Comparison of ENCODE assay signal across 14 cellular contexts in genomic region chr9:7216004-7216821, GRCh38.
A peak's percentile ranks its signal among the peaks of the same experiment; 100 is the strongest.
DNase-seq lines count a peak whose midpoint lies in the region; ATAC-seq, FAIRE-seq and TF ChIP-seq lines count a peak whose summit lies in the region.
"Had no signal": no experiment of that assay in that cellular context is flagged by ENCODE, and none has a peak within 500 bp of the region (broad histone marks: within the 10 kb centered on the region; RNA-seq: fewer than 3 reads in every experiment).

No MANE protein-coding gene starts in this region.

- H2AK5ac ChIP-seq in mesendoderm (ENCODE audit: low read length), result no peak overlapping the region

- H3K56ac ChIP-seq in mesendoderm (ENCODE audit: low read length), result no peak overlapping the region

- H2BK5ac ChIP-seq in mesendoderm (ENCODE audit: low read length), result no peak overlapping the region

- H2BK120ac ChIP-seq in mesendoderm (ENCODE audit: low read depth, low read length), result no peak overlapping the region

- H3K36me3 ChIP-seq in mesendoderm (ENCODE audit: control insufficient read depth, insufficient read depth, low read length) (no peaks in the 10 kb centered on the region), kidney (ENCODE audit: control insufficient read depth in 1 of 2, insufficient read depth in 2 of 2, low read length in 2 of 2) (no peaks in the 10 kb centered on the region)

- no peak for FAIRE-seq in kidney (lab: Jason Lieb, UNC)
- FAIRE-seq: G401.6, islet of Langerhans had no signal

- no peak overlapping the region for H3K18ac ChIP-seq in mesendoderm (ENCODE audit: low read length)

- no peak overlapping the region for H4K5ac ChIP-seq in mesendoderm (ENCODE audit: low read length)

- H3K9me3 Mint-ChIP-seq in CD14-positive monocyte, result peaks cover 6 to 30% (median 19%) of the 10 kb centered on the region in 7 donors
- peaks cover 33% of the 10 kb centered on the region for H3K9me3 Mint-ChIP-seq in activated T-helper 2 cell treated with anti-CD3 and anti-CD28 coated beads, Interferon-gamma antibody, Interleukin-2, Interleukin-4, amounts not matched to agents 10 μg/mL and 5 μg/mL and 100 μg/mL, durations not matched to agents 14 hours and 24 hours and 36 hours

- DNase-seq in CD14-positive monocyte (ENCODE audit: low spot score) (peak; percentile 66), LHCN-M2 (ENCODE audit: low read depth) (peak; percentile 59), mesendoderm (peak; percentile 21), head of caudate nucleus (no peak), kidney (no peak), NCI-H774 (lab: John Stamatoyannopoulos, UW) (no peak)
- peak; percentile 47 for DNase-seq in activated T-helper 2 cell treated with anti-CD3 and anti-CD28 coated beads, Interferon-gamma antibody, Interleukin-2, Interleukin-4, amounts not matched to agents 10 μg/mL and 5 μg/mL and 100 μg/mL, durations not matched to agents 14 hours and 24 hours and 36 hours (ENCODE audit: low spot score)
- DNase-seq: activated CD4-positive, CD25-positive, alpha-beta regulatory T cell; NCI-H1048 had no signal

- WGBS in mesendoderm (ENCODE audit: extremely low coverage, insufficient coverage, low lambda C conversion rate), result no CpG with 5 or more reads among the region's 7 CpGs

- H3K27me3 Mint-ChIP-seq in CD14-positive monocyte (ENCODE audit: low read depth in 3 of 3), result peaks cover 26 to 65% (median 43%) of the 10 kb centered on the region in 3 donors
- H3K27me3 Mint-ChIP-seq in activated T-helper 2 cell treated with anti-CD3 and anti-CD28 coated beads, Interferon-gamma antibody, Interleukin-2, Interleukin-4, amounts not matched to agents 10 μg/mL and 5 μg/mL and 100 μg/mL, durations not matched to agents 14 hours and 24 hours and 36 hours (ENCODE audit: low read depth), result peaks cover 20% of the 10 kb centered on the region

- H3K4me2 ChIP-seq in mesendoderm (ENCODE audit: low read length), result no peak overlapping the region

- no peak overlapping the region for H3K4me3 ChIP-seq in mesendoderm (ENCODE audit: low read length)
- H3K4me3 ChIP-seq in kidney (ENCODE audit: low read length in 2 of 2), result no peak overlapping the region

- no peaks in the 10 kb centered on the region for H3K79me1 ChIP-seq in mesendoderm (ENCODE audit: low read length)

- ATAC-seq in GM19452 (IDR thresholded peaks at IDR 0.05; ENCODE audit: unreplicated experiment), result no peak
- ATAC-seq: Panc1; stimulated activated memory B cell treated with anti-CD40 and anti-IgM and Interleukin-4, amounts not matched to agents 10 μg/mL and 1 μg/mL and 100 μg/mL, for 72 hours had no signal

- no peaks in the 10 kb centered on the region for H3K36me3 Mint-ChIP-seq in CD14-positive monocyte
- peaks cover 11% of the 10 kb centered on the region for H3K36me3 Mint-ChIP-seq in activated T-helper 2 cell treated with anti-CD3 and anti-CD28 coated beads, Interferon-gamma antibody, Interleukin-2, Interleukin-4, amounts not matched to agents 10 μg/mL and 5 μg/mL and 100 μg/mL, durations not matched to agents 14 hours and 24 hours and 36 hours (ENCODE audit: low read depth)
- H3K36me3 Mint-ChIP-seq: stimulated activated memory B cell treated with anti-CD40 and anti-IgM and Interleukin-4, amounts not matched to agents 10 μg/mL and 1 μg/mL and 100 μg/mL, for 72 hours had no signal

- H3K4me3 Mint-ChIP-seq in CD14-positive monocyte, result peak overlapping the region in 1 of 2 donors; percentile 9
- H3K4me3 Mint-ChIP-seq in activated T-helper 2 cell treated with anti-CD3 and anti-CD28 coated beads, Interferon-gamma antibody, Interleukin-2, Interleukin-4, amounts not matched to agents 10 μg/mL and 5 μg/mL and 100 μg/mL, durations not matched to agents 14 hours and 24 hours and 36 hours (ENCODE audit: low read depth), result no peak overlapping the region
- H3K4me3 Mint-ChIP-seq: stimulated activated memory B cell treated with anti-CD40 and anti-IgM and Interleukin-4, amounts not matched to agents 10 μg/mL and 1 μg/mL and 100 μg/mL, for 72 hours had no signal

- H3K4me1 Mint-ChIP-seq in CD14-positive monocyte, result peaks cover 22% of the 10 kb centered on the region
- H3K4me1 Mint-ChIP-seq in activated T-helper 2 cell treated with anti-CD3 and anti-CD28 coated beads, Interferon-gamma antibody, Interleukin-2, Interleukin-4, amounts not matched to agents 10 μg/mL and 5 μg/mL and 100 μg/mL, durations not matched to agents 14 hours and 24 hours and 36 hours (ENCODE audit: low read depth), result peaks cover 29% of the 10 kb centered on the region
- H3K4me1 Mint-ChIP-seq: stimulated activated memory B cell treated with anti-CD40 and anti-IgM and Interleukin-4, amounts not matched to agents 10 μg/mL and 1 μg/mL and 100 μg/mL, for 72 hours had no signal

- H3K27me3 ChIP-seq in mesendoderm (ENCODE audit: insufficient read depth, low read length, poor library complexity), result no peaks in the 10 kb centered on the region

- no peaks in the 10 kb centered on the region for H3K4me1 ChIP-seq in mesendoderm (ENCODE audit: control insufficient read depth, low read depth, low read length)
- no peaks in the 10 kb centered on the region for H3K4me1 ChIP-seq in kidney (ENCODE audit: control insufficient read depth in 1 of 2, insufficient read depth in 1 of 2, low read depth in 1 of 2, low read length in 2 of 2)

- H3K27ac ChIP-seq in mesendoderm (ENCODE audit: low read depth, low read length) (no peak overlapping the region), kidney (ENCODE audit: low read depth in 2 of 2, low read length in 2 of 2) (no peak overlapping the region)

- no peak overlapping the region for H3K4ac ChIP-seq in mesendoderm (ENCODE audit: low read depth, low read length)

- TF ChIP-seq CTCF in CD14-positive monocyte (IDR thresholded peaks at IDR 0.05) (no peak), kidney (IDR thresholded peaks at IDR 0.05; ENCODE audit: borderline replicate concordance, extremely low read depth, insufficient read depth) (no peak)

- no peaks in the 10 kb centered on the region for H3K9me3 ChIP-seq in kidney (ENCODE audit: control insufficient read depth in 1 of 2, low read length in 2 of 2)

- peak overlapping the region in 3 of 7 donors; percentile 21 to 68 (median 47) for H3K27ac Mint-ChIP-seq in CD14-positive monocyte
- peak overlapping the region; percentile 53 for H3K27ac Mint-ChIP-seq in activated T-helper 2 cell treated with anti-CD3 and anti-CD28 coated beads, Interferon-gamma antibody, Interleukin-2, Interleukin-4, amounts not matched to agents 10 μg/mL and 5 μg/mL and 100 μg/mL, durations not matched to agents 14 hours and 24 hours and 36 hours
- H3K27ac Mint-ChIP-seq: stimulated activated memory B cell treated with anti-CD40 and anti-IgM and Interleukin-4, amounts not matched to agents 10 μg/mL and 1 μg/mL and 100 μg/mL, for 72 hours had no signal

- intact Hi-C loops in CD14-positive monocyte (cut with micrococcal nuclease), result no loop called here
- intact Hi-C loops in activated T-helper 2 cell treated with anti-CD3 and anti-CD28 coated beads, Interferon-gamma antibody, Interleukin-2, Interleukin-4, amounts not matched to agents 10 μg/mL and 5 μg/mL and 100 μg/mL, durations not matched to agents 14 hours and 24 hours and 36 hours (cut with micrococcal nuclease), result loop anchor here (5.0 to 10.0 kb wide), 4 partner anchors 81 to 759 kb away; no protein-coding TSS in a partner anchor
- intact Hi-C loops in head of caudate nucleus (cut with DNase I), result no loop called here
- intact Hi-C loops in kidney (cut with DNase I), result no loop called here

- no peaks in the 10 kb centered on the region for H3K79me2 ChIP-seq in mesendoderm (ENCODE audit: control insufficient read depth, insufficient read depth, low read length)

- no peak overlapping the region for H4K8ac ChIP-seq in mesendoderm (ENCODE audit: low read depth, low read length)

- H2BK15ac ChIP-seq in mesendoderm (replicated peaks; ENCODE audit: low read depth), result no peak overlapping the region

- no peak overlapping the region for H3K23ac ChIP-seq in mesendoderm (ENCODE audit: low read length)

- no peak overlapping the region for H3K9ac ChIP-seq in mesendoderm (ENCODE audit: low read length)
- no peak overlapping the region for H3K9ac ChIP-seq in kidney (ENCODE audit: low read length in 2 of 2)

Comparison
In these comparisons a context has a peak if more than half of its experiments do, and no peak if none do; other contexts are left out.
1. DNase-seq: peak in CD14-positive monocyte (single experiment), LHCN-M2 (single experiment), activated T-helper 2 cell treated with anti-CD3 and anti-CD28 coated beads, Interferon-gamma antibody, Interleukin-2, Interleukin-4, amounts not matched to agents 10 μg/mL and 5 μg/mL and 100 μg/mL, durations not matched to agents 14 hours and 24 hours and 36 hours (single experiment) and mesendoderm (single experiment); none in head of caudate nucleus (0 of 42), kidney (single experiment) and NCI-H774 (single experiment).